1 cellular context compared by ENCODE assay signal in the genomic region with DNA sequence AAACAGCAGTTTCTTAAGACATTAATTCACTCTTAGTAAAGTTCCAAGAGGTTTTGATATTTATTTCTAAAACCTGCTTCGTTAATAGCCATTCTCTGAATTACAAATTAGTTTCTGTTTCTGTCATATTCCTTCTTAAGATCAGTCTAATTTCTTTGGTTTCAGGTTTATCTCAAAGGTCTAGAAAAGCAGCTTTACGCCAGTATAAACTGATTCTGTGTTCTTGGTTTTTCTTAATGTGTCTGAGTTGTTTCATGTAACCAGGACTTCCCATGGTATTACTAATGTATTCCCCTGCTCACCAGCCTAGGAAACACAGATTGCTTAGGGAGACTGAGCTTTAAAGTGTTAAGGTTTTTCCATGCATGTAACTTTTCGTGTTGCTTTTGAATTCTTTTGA.
TF ChIP-seq lines count a peak whose summit lies in the region.

No MANE protein-coding gene starts in this region.

TF ChIP-seq in K562, 482 proteins besides CTCF, POLR2A, EP300 and RAD21:
- TF ChIP-seq CBX2 (IDR thresholded peaks at IDR 0.05; ENCODE audit: insufficient read depth, low read length, poor library complexity, severe bottlenecking): peak; percentile 35
- TF ChIP-seq MCM3 (IDR thresholded peaks at IDR 0.05): no peak
TF ChIP-seq in K562: peak in this region for 1.
